ENCODE assay signal across 8 cellular contexts in the genomic region with DNA sequence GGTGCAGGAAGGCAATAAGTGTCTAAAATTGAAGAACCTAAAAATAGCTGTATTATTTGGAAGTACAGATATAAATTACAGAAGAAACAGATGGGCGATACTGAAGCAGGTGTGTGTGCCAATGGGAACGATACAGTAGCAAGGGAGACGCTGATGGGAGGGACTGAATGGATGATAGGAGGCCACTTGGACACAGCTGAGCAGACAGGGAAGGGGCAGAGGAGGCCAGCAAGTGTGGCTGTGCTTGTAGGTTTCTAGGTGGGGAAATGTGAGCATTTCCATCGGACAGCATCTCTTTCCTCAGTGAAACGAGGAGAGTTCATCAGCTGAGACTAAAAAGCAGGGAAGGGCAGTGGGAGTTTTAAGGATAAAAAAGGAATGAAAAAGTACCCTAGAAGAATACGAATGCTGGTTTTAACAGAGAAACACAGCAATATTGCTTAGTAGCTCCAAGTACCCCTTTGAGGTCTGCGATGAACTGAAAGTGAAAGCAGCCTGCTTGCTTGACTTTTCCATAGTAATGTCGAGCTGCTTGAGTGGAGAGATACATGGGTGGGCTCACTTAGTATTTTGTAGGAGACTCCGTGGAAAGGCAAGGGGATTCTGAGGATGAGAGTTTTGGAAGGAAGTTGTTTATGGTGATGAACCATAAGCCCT.
A peak's percentile ranks its signal among the peaks of the same experiment; 100 is the strongest.
DNase-seq lines count a peak whose midpoint lies in the region; ATAC-seq, FAIRE-seq and TF ChIP-seq lines count a peak whose summit lies in the region.

No MANE protein-coding gene starts in this region.

- no peak for FAIRE-seq in RCC 7860 (lab: Jason Lieb, UNC)

- peak overlapping the region; percentile 45 for H3K27ac ChIP-seq in CD8-positive, alpha-beta memory T cell (ENCODE audit: low read depth, low read length)
- peak overlapping the region; percentile 20 for H3K27ac ChIP-seq in neutrophil

- no peaks in the 10 kb centered on the region for H3K9me3 Mint-ChIP-seq in CD8-positive, alpha-beta memory T cell
- H3K9me3 Mint-ChIP-seq in activated naive CD8-positive, alpha-beta T cell treated with anti-CD3 and anti-CD28 coated beads, Interleukin-2, amount 50 U/mL, for 24 hours = no peaks in the 10 kb centered on the region

- ATAC-seq in GM19351 (IDR thresholded peaks at IDR 0.05; ENCODE audit: unreplicated experiment) (peak; percentile 55), GM18873 (IDR thresholded peaks at IDR 0.05; ENCODE audit: low FRiP score, unreplicated experiment) (no peak)
- ATAC-seq in activated naive CD8-positive, alpha-beta T cell treated with anti-CD3 and anti-CD28 coated beads, Interleukin-2, amount 50 U/mL, for 24 hours = peak; percentile 84

- peaks cover 8% of the 10 kb centered on the region for H3K4me1 ChIP-seq in CD8-positive, alpha-beta memory T cell (ENCODE audit: insufficient read depth, low read length)
- H3K4me1 ChIP-seq in neutrophil (ENCODE audit: control insufficient read depth in 1 of 2, insufficient read depth in 1 of 2, low read depth in 1 of 2, low read length in 1 of 2) = peaks cover 13 to 14% of the 10 kb centered on the region in 2 experiments

- H3K36me3 ChIP-seq in CD8-positive, alpha-beta memory T cell (ENCODE audit: insufficient read depth, low read length) = no peaks in the 10 kb centered on the region
- no peaks in the 10 kb centered on the region for H3K36me3 ChIP-seq in neutrophil

- peaks cover 0 to 3% (median 3%) of the 10 kb centered on the region in 3 donors for H3K4me1 Mint-ChIP-seq in CD8-positive, alpha-beta memory T cell
- H3K4me1 Mint-ChIP-seq in activated naive CD8-positive, alpha-beta T cell treated with anti-CD3 and anti-CD28 coated beads, Interleukin-2, amount 50 U/mL, for 24 hours = peaks cover 3% of the 10 kb centered on the region

- POLR2A ChIA-PET in CD8-positive, alpha-beta memory T cell (lab: Charles Lee) = interaction anchor here (0.5 to 1.3 kb wide), 7 partner anchors 8 to 532 kb away, joined by 3 to 6 read pairs (median 3); a partner anchor contains a TSS

- no peaks in the 10 kb centered on the region for H3K9me3 ChIP-seq in CD8-positive, alpha-beta memory T cell (ENCODE audit: low read length)
- H3K9me3 ChIP-seq in neutrophil = no peaks in the 10 kb centered on the region

- H3K27me3 ChIP-seq in CD8-positive, alpha-beta memory T cell (ENCODE audit: insufficient read depth, low read length, poor library complexity, severe bottlenecking) = no peaks in the 10 kb centered on the region
- H3K27me3 ChIP-seq in neutrophil = no peaks in the 10 kb centered on the region

- CTCF ChIA-PET in CD8-positive, alpha-beta memory T cell (lab: Charles Lee) = interaction anchor here (1.5 to 2.2 kb wide), 4 partner anchors 15 to 91 kb away, joined by 5 to 12 read pairs (median 8); no protein-coding TSS in a partner anchor

- H3K4me3 ChIP-seq in CD8-positive, alpha-beta memory T cell (ENCODE audit: low read length) = peak overlapping the region; percentile 82
- H3K4me3 ChIP-seq in neutrophil (ENCODE audit: low read depth in 1 of 2, low read length in 1 of 2) = peak overlapping the region; percentile 57 to 63

- no peak overlapping the region for H3K4me3 Mint-ChIP-seq in CD8-positive, alpha-beta memory T cell
- no peak overlapping the region for H3K4me3 Mint-ChIP-seq in activated naive CD8-positive, alpha-beta T cell treated with anti-CD3 and anti-CD28 coated beads, Interleukin-2, amount 50 U/mL, for 24 hours

- H3K27ac Mint-ChIP-seq in CD8-positive, alpha-beta memory T cell = no peak overlapping the region
- H3K27ac Mint-ChIP-seq in activated naive CD8-positive, alpha-beta T cell treated with anti-CD3 and anti-CD28 coated beads, Interleukin-2, amount 50 U/mL, for 24 hours = no peak overlapping the region

- H3K36me3 Mint-ChIP-seq in CD8-positive, alpha-beta memory T cell = no peaks in the 10 kb centered on the region
- H3K36me3 Mint-ChIP-seq in activated naive CD8-positive, alpha-beta T cell treated with anti-CD3 and anti-CD28 coated beads, Interleukin-2, amount 50 U/mL, for 24 hours (ENCODE audit: low read depth) = no peaks in the 10 kb centered on the region

- no peaks in the 10 kb centered on the region for H3K27me3 Mint-ChIP-seq in CD8-positive, alpha-beta memory T cell
- H3K27me3 Mint-ChIP-seq in activated naive CD8-positive, alpha-beta T cell treated with anti-CD3 and anti-CD28 coated beads, Interleukin-2, amount 50 U/mL, for 24 hours = no peaks in the 10 kb centered on the region

- TF ChIP-seq CTCF in neutrophil (IDR thresholded peaks at IDR 0.05) = no peak

- peak in 3 of 5 donors; percentile 14 to 48 (median 34) for DNase-seq in CD8-positive, alpha-beta memory T cell
- DNase-seq in NCI-H1694 treated with DMSO at 0.1 percent for 48 hours (lab: John Stamatoyannopoulos, UW) (peak; percentile 62), HT-29 (ENCODE audit: low spot score) (no peak), RCC 7860 (ENCODE audit: low spot score) (no peak)
- DNase-seq in activated naive CD8-positive, alpha-beta T cell treated with anti-CD3 and anti-CD28 coated beads, Interleukin-2, amount 50 U/mL, for 24 hours = no peak

Comparison
In these comparisons a context has a peak if more than half of its experiments do, and no peak if none do; other contexts are left out.
1. DNase-seq: peak in CD8-positive, alpha-beta memory T cell (3 of 5) and NCI-H1694 treated with DMSO at 0.1 percent for 48 hours (single experiment); none in activated naive CD8-positive, alpha-beta T cell treated with anti-CD3 and anti-CD28 coated beads, Interleukin-2, amount 50 U/mL, for 24 hours (single experiment), HT-29 (single experiment) and RCC 7860 (single experiment).